8 cellular contexts compared by ENCODE assay signal in genomic region chr17:16380640-16381495, GRCh38. TPM values are rescaled to one million over a fixed set of nuclear protein-coding genes. Genes with fewer than 3 reads are reported as not detected.
A peak's percentile ranks its signal among the peaks of the same experiment; 100 is the strongest.
DNase-seq lines count a peak whose midpoint lies in the region; ATAC-seq, FAIRE-seq and TF ChIP-seq lines count a peak whose summit lies in the region.

UBB (plus strand) TSS chr17:16381091; CDS start chr17:16381908, 817 bp downstream.

- peak within 1 kb of the TSS; percentile 96 to 98 for H3K4me3 ChIP-seq in kidney (ENCODE audit: low read length in 2 of 2)

- TF ChIP-seq CTCF in kidney (IDR thresholded peaks at IDR 0.05; ENCODE audit: borderline replicate concordance, extremely low read depth, insufficient read depth), result no peak

- H3K9me3 ChIP-seq in kidney (ENCODE audit: control insufficient read depth in 1 of 2, low read length in 2 of 2), result no peaks in the 10 kb centered on the region

- intact Hi-C loops in kidney (cut with DNase I), result no loop called here

- H3K36me3 ChIP-seq in kidney (ENCODE audit: control insufficient read depth in 1 of 2, insufficient read depth in 2 of 2, low read length in 2 of 2), result peaks cover 4 to 12% of the 10 kb centered on the region in 2 donors

- DNase-seq in AG08396 (ENCODE audit: low spot score) (peak; percentile 95), NCI-H446 (lab: John Stamatoyannopoulos, UW) (peak; percentile 74 to 93), cerebellar nuclear complex (lab: John Stamatoyannopoulos, UW) (peak; percentile 9 to 66), kidney (peak; percentile 99)
- peak; percentile 91 for DNase-seq in activated CD4-positive, CD25-positive, alpha-beta regulatory T cell treated with anti-CD3 and anti-CD28 coated beads, Interleukin-2, amount 50 U/mL, for 72 hours
- DNase-seq in stimulated activated CD4-positive, alpha-beta T cell treated with anti-CD3 and anti-CD28 coated beads, Interleukin-15, amount 100 ng/mL, for 24 hours, result peak; percentile 95

- peak; percentile 94 for ATAC-seq in GM18907 (IDR thresholded peaks at IDR 0.05; ENCODE audit: unreplicated experiment)
- peak; percentile 96 for ATAC-seq in HG03175 (IDR thresholded peaks at IDR 0.05; ENCODE audit: unreplicated experiment)

- H3K4me1 ChIP-seq in kidney (ENCODE audit: control insufficient read depth in 1 of 2, insufficient read depth in 1 of 2, low read depth in 1 of 2, low read length in 2 of 2), result peaks cover 16 to 21% of the 10 kb centered on the region in 2 donors

- FAIRE-seq in kidney (lab: Jason Lieb, UNC), result peak; percentile 90

- peak within 1 kb of the TSS; percentile 98 to 100 for H3K27ac ChIP-seq in kidney (ENCODE audit: low read depth in 2 of 2, low read length in 2 of 2)

- H3K9ac ChIP-seq in kidney (ENCODE audit: low read length in 2 of 2), result peak within 1 kb of the TSS; percentile 80 to 100

RNA-seq across cellular contexts. Expression of gene UBB, which starts in this region (rescaled TPM):
- 1,214 TPM for total RNA-seq in kidney
- 2,605 TPM for polyA plus RNA-seq in kidney (ENCODE audit: insufficient read depth, low read depth, low replicate concordance)

Comparison
In these comparisons a context has a peak if more than half of its experiments do, and no peak if none do; other contexts are left out.
1. Peak in every context shown above with its lines: DNase-seq, ATAC-seq, H3K4me3 ChIP-seq and H3K27ac ChIP-seq.
2. DNase-seq: peak in every context shown above with its lines; median percentile 99 in kidney; 95 in AG08396; 95 in stimulated activated CD4-positive, alpha-beta T cell treated with anti-CD3 and anti-CD28 coated beads, Interleukin-15, amount 100 ng/mL, for 24 hours; 91 in activated CD4-positive, CD25-positive, alpha-beta regulatory T cell treated with anti-CD3 and anti-CD28 coated beads, Interleukin-2, amount 50 U/mL, for 72 hours; 84 in NCI-H446; 38 in cerebellar nuclear complex.